Comparison of ENCODE assay signal across 8 cellular contexts in the genomic region with DNA sequence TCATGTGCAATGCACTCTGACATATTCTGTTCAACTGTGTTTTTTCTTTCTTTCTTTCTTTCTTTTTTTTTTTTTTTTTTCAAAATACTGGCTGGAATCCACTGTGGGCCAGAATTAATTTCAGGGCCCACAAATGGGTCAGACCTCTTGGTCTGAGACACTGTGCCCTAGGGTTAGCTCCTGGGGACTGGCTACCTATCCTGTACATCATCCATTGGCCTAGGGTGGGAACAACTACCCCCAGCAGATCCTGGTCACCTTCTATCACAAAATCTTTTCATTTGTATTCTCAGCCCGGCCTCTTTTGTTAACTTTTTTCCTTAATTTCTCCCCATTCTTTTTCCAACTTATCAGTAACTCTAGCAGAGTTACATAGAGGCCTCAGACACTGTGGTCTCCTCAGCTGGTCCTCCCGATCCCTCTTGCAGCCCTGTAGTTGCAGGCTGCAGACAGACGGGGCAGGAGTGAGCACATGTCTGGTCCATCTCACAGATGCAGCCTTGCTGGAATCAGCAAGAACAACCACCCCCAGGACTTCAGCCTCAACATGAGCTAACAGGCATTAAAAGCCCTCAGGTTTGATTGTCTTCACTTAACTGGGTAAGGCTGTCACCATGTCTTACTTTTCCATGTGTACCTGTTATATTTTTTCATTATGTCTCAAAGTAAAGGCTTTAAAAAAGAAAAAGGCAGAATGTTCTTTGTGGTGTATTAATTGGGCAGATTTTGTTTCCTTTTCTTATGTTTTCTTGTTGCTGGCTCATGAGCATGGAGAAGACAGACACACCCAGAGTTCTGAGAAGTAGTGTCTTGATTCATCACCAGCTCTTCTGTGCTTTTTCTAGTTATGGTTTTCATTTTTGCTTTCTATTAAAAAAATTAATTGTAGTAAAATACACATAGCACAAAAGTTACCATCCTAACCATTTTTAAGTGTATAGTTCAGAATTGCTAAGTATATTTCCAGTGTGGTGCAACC. TPM values are rescaled to one million over a fixed set of nuclear protein-coding genes. Genes with fewer than 3 reads are reported as not detected.
DNase-seq lines count a peak whose midpoint lies in the region; ATAC-seq and TF ChIP-seq lines count a peak whose summit lies in the region.

No MANE protein-coding gene starts in this region.

- H3K9me2 ChIP-seq in DOHH2 (replicated peaks; ENCODE audit: control insufficient read depth, low read length), result no peaks in the 10 kb centered on the region

- ATAC-seq in GM21381 (IDR thresholded peaks at IDR 0.05; ENCODE audit: unreplicated experiment) (peak; percentile 96), HG03571 (IDR thresholded peaks at IDR 0.05; ENCODE audit: unreplicated experiment) (peak; percentile 97), heart left ventricle (peak; percentile 59 to 92 (median 88))

- peaks cover 3% of the 10 kb centered on the region for H3K9me3 Mint-ChIP-seq in activated naive CD4-positive, alpha-beta T cell treated with anti-CD3 and anti-CD28 coated beads, Interleukin-2, amount 10 ng/mL, durations not matched to agents 7 days and 5 days

- peaks cover 7% of the 10 kb centered on the region for H3K36me3 Mint-ChIP-seq in activated naive CD4-positive, alpha-beta T cell treated with anti-CD3 and anti-CD28 coated beads, Interleukin-2, amount 10 ng/mL, durations not matched to agents 7 days and 5 days

- H3K4me1 Mint-ChIP-seq in activated naive CD4-positive, alpha-beta T cell treated with anti-CD3 and anti-CD28 coated beads, Interleukin-2, amount 10 ng/mL, durations not matched to agents 7 days and 5 days, result peaks cover 51% of the 10 kb centered on the region

- TF ChIP-seq POLR2A in heart left ventricle (IDR thresholded peaks at IDR 0.05), result no peak

- H3F3A ChIP-seq in DOHH2 (ENCODE audit: control insufficient read depth, insufficient read depth), result no peaks in the 10 kb centered on the region

- H3K4me3 ChIP-seq in DOHH2 (ENCODE audit: low read length) (no peak overlapping the region), heart left ventricle (no peak overlapping the region), skin epidermis (no peak overlapping the region)

- peak; percentile 87 for TF ChIP-seq CTCF in DOHH2 (IDR thresholded peaks at IDR 0.05; ENCODE audit: low read depth, low read length, poor library complexity, severe bottlenecking)
- peak; percentile 52 to 80 (median 71) for TF ChIP-seq CTCF in heart left ventricle (IDR thresholded peaks at IDR 0.05)

- DNase-seq in SHP77 treated with DMSO at 0.1 percent for 48 hours (lab: John Stamatoyannopoulos, UW) (peak; percentile 5), heart left ventricle (peak; percentile 65 to 71 (median 67)), NCI-H2081 treated with DMSO at 0.1 percent for 48 hours (lab: John Stamatoyannopoulos, UW) (no peak)
- peak; percentile 72 for DNase-seq in activated naive CD4-positive, alpha-beta T cell treated with anti-CD3 and anti-CD28 coated beads, Interleukin-2, amount 10 ng/mL, durations not matched to agents 7 days and 5 days

- intact Hi-C loops in heart left ventricle (cut with DNase I), result loop anchor here in 3 of 10 donors (1.0 to 5.0 kb wide), 5 partner anchors 33 to 87 kb away; a partner anchor contains a TSS

- no peaks in the 10 kb centered on the region for H3K27me3 Mint-ChIP-seq in activated naive CD4-positive, alpha-beta T cell treated with anti-CD3 and anti-CD28 coated beads, Interleukin-2, amount 10 ng/mL, durations not matched to agents 7 days and 5 days

- H3K79me2 ChIP-seq in DOHH2 (ENCODE audit: control insufficient read depth, low read length), result no peaks in the 10 kb centered on the region

- no peak overlapping the region for H3K27ac ChIP-seq in DOHH2 (ENCODE audit: low read depth, low read length)
- peak overlapping the region; percentile 54 to 85 (median 79) for H3K27ac ChIP-seq in heart left ventricle
- peak overlapping the region in 13 of 21 experiments; percentile 1 to 72 (median 42) for H3K27ac ChIP-seq in skin epidermis

- peaks cover 22% of the 10 kb centered on the region for H3K4me1 ChIP-seq in DOHH2 (ENCODE audit: control insufficient read depth, low read length)
- peaks cover 4 to 37% (median 23%) of the 10 kb centered on the region in 12 donors for H3K4me1 ChIP-seq in heart left ventricle

- peak overlapping the region; percentile 52 for H3K4me3 Mint-ChIP-seq in activated naive CD4-positive, alpha-beta T cell treated with anti-CD3 and anti-CD28 coated beads, Interleukin-2, amount 10 ng/mL, durations not matched to agents 7 days and 5 days

- 41 to 48% (median 43%) methylated on average over 3 of the region's 3 CpGs for WGBS in heart left ventricle, 4 donors

- H3K27me3 ChIP-seq in DOHH2 (ENCODE audit: control insufficient read depth, low read length) (no peaks in the 10 kb centered on the region), heart left ventricle (no peaks in the 10 kb centered on the region)

- H3K36me3 ChIP-seq in DOHH2 (ENCODE audit: control insufficient read depth, low read length) (no peaks in the 10 kb centered on the region), heart left ventricle (peaks cover 0 to 48% (median 17%) of the 10 kb centered on the region in 9 donors)

- peak overlapping the region; percentile 27; the same call in 1 of the 2 replicates for H3K4me2 ChIP-seq in DOHH2 (ENCODE audit: low read length)

- CTCF ChIA-PET in activated naive CD4-positive, alpha-beta T cell treated with anti-CD3 and anti-CD28 coated beads, Interleukin-2, amount 10 ng/mL, durations not matched to agents 7 days and 5 days (lab: Charles Lee), result interaction anchor here (0.6 to 2.3 kb wide), 20 partner anchors 9 to 435 kb away, joined by 3 to 23 read pairs (median 3); a partner anchor contains a TSS

- no peaks in the 10 kb centered on the region for H3K9me3 ChIP-seq in DOHH2 (ENCODE audit: control insufficient read depth, insufficient read depth, low read length)
- H3K9me3 ChIP-seq in heart left ventricle, result no peaks in the 10 kb centered on the region

- H3K27ac Mint-ChIP-seq in activated naive CD4-positive, alpha-beta T cell treated with anti-CD3 and anti-CD28 coated beads, Interleukin-2, amount 10 ng/mL, durations not matched to agents 7 days and 5 days, result peak overlapping the region; percentile 96

- no peaks in the 10 kb centered on the region for H4K20me1 ChIP-seq in DOHH2 (ENCODE audit: control insufficient read depth, insufficient read depth, low read depth, low read length)

RNA-seq across cellular contexts. Expression of a gene that starts 41.2 kb away (rescaled TPM):
- 100 to 1,000 TPM in 6 of 9 donors, 10 to 100 TPM in 3; 80.6 to 170 (median 138) TPM for total RNA-seq in heart left ventricle
- 10 to 100 TPM; 10.1 to 40.4 TPM for polyA plus RNA-seq in heart left ventricle
